20 cellular contexts compared by ENCODE assay signal in genomic region chr11:126149759-126150236, GRCh38.
DNase-seq lines count a peak whose midpoint lies in the region; ATAC-seq, FAIRE-seq and TF ChIP-seq lines count a peak whose summit lies in the region.
"Had no signal": no experiment of that assay in that cellular context is flagged by ENCODE, and none has a peak within 500 bp of the region (broad histone marks: within the 10 kb centered on the region; RNA-seq: fewer than 3 reads in every experiment).

No MANE protein-coding gene starts in this region.

- H4K20me1 ChIP-seq in GM12878 (ENCODE audit: control insufficient read depth, insufficient read depth) = no peaks in the 10 kb centered on the region

- FAIRE-seq in GM12878 (lab: Jason Lieb, UNC) = no peak
- FAIRE-seq: GM19239, kidney, small intestine had no signal

- no peak overlapping the region for H3K4me3 Mint-ChIP-seq in T-helper 17 cell
- H3K4me3 Mint-ChIP-seq: activated CD4-positive, alpha-beta T cell treated with anti-CD3 and anti-CD28 coated beads for 36 hours; activated T-cell treated with anti-CD3 and anti-CD28 coated beads, Interleukin-2, amount 50 U/mL, for 72 hours; naive thymus-derived CD8-positive, alpha-beta T cell had no signal

- H3K4me2 ChIP-seq in GM12878 (ENCODE audit: control insufficient read depth, insufficient read depth) = no peak overlapping the region

- no peak for TF ChIP-seq RAD21 in GM12878 (IDR thresholded peaks at IDR 0.05; ENCODE audit: insufficient read depth, low read depth, low read length)

- no peak overlapping the region for H3K27ac ChIP-seq in GM12878 (ENCODE audit: control insufficient read depth, insufficient read depth)
- H3K27ac ChIP-seq: gastroesophageal sphincter, GM23248, tibial nerve had no signal

- TF ChIP-seq EP300 in GM12878 (IDR thresholded peaks at IDR 0.05; ENCODE audit: borderline replicate concordance in 1 of 2, control insufficient read depth in 1 of 2, low read depth in 2 of 2, low read length in 2 of 2) = no peak

- H3K36me3 ChIP-seq in MG63 (no peaks in the 10 kb centered on the region), GM12878 (ENCODE audit: control insufficient read depth in 2 of 2, insufficient read depth in 2 of 2, low read length in 1 of 2) (no peaks in the 10 kb centered on the region)
- H3K36me3 ChIP-seq: gastroesophageal sphincter, tibial nerve had no signal

- H3K9ac ChIP-seq in GM12878 (ENCODE audit: control insufficient read depth, insufficient read depth, low read length) = no peak overlapping the region
- H3K9ac ChIP-seq: GM23248 had no signal

- H3K9me3 ChIP-seq in MG63 (peaks cover 7% of the 10 kb centered on the region), GM12878 (replicated peaks; ENCODE audit: control insufficient read depth, insufficient read depth, low read length) (no peaks in the 10 kb centered on the region; the same call in 2 of the 3 replicates), T-helper 17 cell (ENCODE audit: control insufficient read depth, low read length, poor library complexity, severe bottlenecking) (no peaks in the 10 kb centered on the region)

- H3K4me3 ChIP-seq in MG63 = no peak overlapping the region
- no peak overlapping the region for H3K4me3 ChIP-seq in GM12878
- H3K4me3 ChIP-seq: gastroesophageal sphincter, GM23248, tibial nerve had no signal

- H3K36me3 Mint-ChIP-seq in T-helper 17 cell (ENCODE audit: low read depth) = peaks cover 5% of the 10 kb centered on the region

- no peaks in the 10 kb centered on the region for H3K4me1 Mint-ChIP-seq in T-helper 17 cell
- H3K4me1 Mint-ChIP-seq: activated CD4-positive, alpha-beta T cell treated with anti-CD3 and anti-CD28 coated beads for 36 hours had no signal

- POLR2A ChIA-PET in GM12878 (lab: Charles Lee) = no interaction called here

- in situ Hi-C loops in GM12878 (cut with MboI) = no loop called here

- CTCF ChIA-PET in GM12878 (lab: Yijun Ruan, JAX) = no interaction called here

- SMC1A ChIA-PET in GM12878 (lab: Charles Lee; ENCODE audit: uncharacterized antibody, unreplicated experiment) = no interaction called here

- intact Hi-C loops in GM12878 (cut with micrococcal nuclease; ENCODE audit: unreplicated experiment) = no loop called here

- peaks cover 7% of the 10 kb centered on the region for H3K27me3 Mint-ChIP-seq in T-helper 17 cell

- peak; percentile 49 for DNase-seq in Daoy (ENCODE audit: low read depth)
- DNase-seq in MG63 = peak; percentile 84
- no peak for DNase-seq in GM12878 (ENCODE audit: low read depth, low spot score)
- no peak for DNase-seq in omental fat pad (ENCODE audit: low spot score)
- no peak for DNase-seq in activated CD4-positive, alpha-beta T cell treated with anti-CD3 and anti-CD28 coated beads, Interleukin-2, amount 50 U/mL, for 4 hours
- DNase-seq in T-helper 17 cell = no peak
- DNase-seq: activated CD4-positive, alpha-beta T cell treated with anti-CD3 and anti-CD28 coated beads for 36 hours; activated T-cell treated with anti-CD3 and anti-CD28 coated beads, Interleukin-2, amount 50 U/mL, for 72 hours; effector CD4-positive, alpha-beta T cell; GM23248; kidney; naive thymus-derived CD8-positive, alpha-beta T cell; NCI-H1694; small intestine; SW 1271 had no signal

- no peak overlapping the region for H2AFZ ChIP-seq in GM12878 (ENCODE audit: control insufficient read depth, low read depth, low read length)
- H2AFZ ChIP-seq: GM23248 had no signal

- RAD21 ChIA-PET in GM12878 (lab: Charles Lee; ENCODE audit: unreplicated experiment) = no interaction called here

- H3K27me3 ChIP-seq in MG63 (no peaks in the 10 kb centered on the region), GM12878 (replicated peaks in 1 of 2; ENCODE audit: control insufficient read depth in 2 of 2, insufficient read depth in 2 of 2, low read length in 1 of 2) (peaks cover 1 to 3% of the 10 kb centered on the region in 2 experiments; a peak in 2 of 4 replicates)
- H3K27me3 ChIP-seq: gastroesophageal sphincter, tibial nerve had no signal

- 0% methylated on average over 4 of the region's 4 CpGs for WGBS in GM12878 (ENCODE audit: insufficient coverage, insufficient replicate concordance, low lambda C conversion rate, missing lambda C conversion rate)

- TF ChIP-seq CTCF in GM12878 (IDR thresholded peaks at IDR 0.05 in 2 of 3, conservative IDR thresholded peaks at IDR 0.05 in 1 of 3; ENCODE audit: control insufficient read depth in 2 of 3, extremely low read depth in 1 of 3, insufficient read depth in 1 of 3, low read depth in 3 of 3, low read length in 3 of 3) = no peak
- no peak for TF ChIP-seq CTCF in omental fat pad (IDR thresholded peaks at IDR 0.05)

- no peak overlapping the region for H3K27ac Mint-ChIP-seq in T-helper 17 cell
- H3K27ac Mint-ChIP-seq: activated CD4-positive, alpha-beta T cell treated with anti-CD3 and anti-CD28 coated beads for 36 hours; activated T-cell treated with anti-CD3 and anti-CD28 coated beads, Interleukin-2, amount 50 U/mL, for 72 hours; naive thymus-derived CD8-positive, alpha-beta T cell had no signal

- ATAC-seq in GM12878 = peak; percentile 33
- peak; percentile 33 for ATAC-seq in omental fat pad (ENCODE audit: low FRiP score)
- no peak for ATAC-seq in T-helper 17 cell
- ATAC-seq in GM18858 (IDR thresholded peaks at IDR 0.05; ENCODE audit: unreplicated experiment) = no peak
- no peak for ATAC-seq in HG02610 (IDR thresholded peaks at IDR 0.05; ENCODE audit: unreplicated experiment)
- ATAC-seq: activated CD4-positive, alpha-beta T cell treated with anti-CD3 and anti-CD28 coated beads for 36 hours; activated T-cell treated with anti-CD3 and anti-CD28 coated beads, Interleukin-2, amount 50 U/mL, for 72 hours; gastroesophageal sphincter; naive thymus-derived CD8-positive, alpha-beta T cell had no signal

- no peaks in the 10 kb centered on the region for H3K79me2 ChIP-seq in GM12878 (ENCODE audit: control insufficient read depth, insufficient read depth, low read length)

- BruUV-seq in GM12878 (replicated peaks; lab: Mats Ljungman, UMichigan) = no TSS peak

- TF ChIP-seq POLR2A in GM12878 (IDR thresholded peaks at IDR 0.05; ENCODE audit: low read depth, low read length) = no peak

- H3K4me1 ChIP-seq in GM12878 (ENCODE audit: control insufficient read depth, insufficient read depth, low read length) = no peaks in the 10 kb centered on the region

TF ChIP-seq in GM12878, 131 proteins besides CTCF, POLR2A, EP300 and RAD21:
- no peak for TF ChIP-seq RAD51 (IDR thresholded peaks at IDR 0.05)
- no peak for TF ChIP-seq KDM1A (IDR thresholded peaks at IDR 0.05; ENCODE audit: borderline replicate concordance)
- TF ChIP-seq BHLHE40 (IDR thresholded peaks at IDR 0.05; ENCODE audit: borderline replicate concordance in 1 of 2, low read depth in 2 of 2, low read length in 1 of 2) = no peak

Comparison
In these comparisons a context has a peak if more than half of its experiments do, and no peak if none do; other contexts are left out.
1. DNase-seq: peak in Daoy (single experiment) and MG63 (single experiment); none in GM12878 (single experiment), omental fat pad (single experiment), activated CD4-positive, alpha-beta T cell treated with anti-CD3 and anti-CD28 coated beads, Interleukin-2, amount 50 U/mL, for 4 hours (0 of 2) and T-helper 17 cell (0 of 3).
2. ATAC-seq: peak in GM12878 (single experiment) and omental fat pad (single experiment); none in T-helper 17 cell (single experiment), GM18858 (single experiment) and HG02610 (single experiment).